Comparison of ENCODE assay signal across 8 cellular contexts in the genomic region with DNA sequence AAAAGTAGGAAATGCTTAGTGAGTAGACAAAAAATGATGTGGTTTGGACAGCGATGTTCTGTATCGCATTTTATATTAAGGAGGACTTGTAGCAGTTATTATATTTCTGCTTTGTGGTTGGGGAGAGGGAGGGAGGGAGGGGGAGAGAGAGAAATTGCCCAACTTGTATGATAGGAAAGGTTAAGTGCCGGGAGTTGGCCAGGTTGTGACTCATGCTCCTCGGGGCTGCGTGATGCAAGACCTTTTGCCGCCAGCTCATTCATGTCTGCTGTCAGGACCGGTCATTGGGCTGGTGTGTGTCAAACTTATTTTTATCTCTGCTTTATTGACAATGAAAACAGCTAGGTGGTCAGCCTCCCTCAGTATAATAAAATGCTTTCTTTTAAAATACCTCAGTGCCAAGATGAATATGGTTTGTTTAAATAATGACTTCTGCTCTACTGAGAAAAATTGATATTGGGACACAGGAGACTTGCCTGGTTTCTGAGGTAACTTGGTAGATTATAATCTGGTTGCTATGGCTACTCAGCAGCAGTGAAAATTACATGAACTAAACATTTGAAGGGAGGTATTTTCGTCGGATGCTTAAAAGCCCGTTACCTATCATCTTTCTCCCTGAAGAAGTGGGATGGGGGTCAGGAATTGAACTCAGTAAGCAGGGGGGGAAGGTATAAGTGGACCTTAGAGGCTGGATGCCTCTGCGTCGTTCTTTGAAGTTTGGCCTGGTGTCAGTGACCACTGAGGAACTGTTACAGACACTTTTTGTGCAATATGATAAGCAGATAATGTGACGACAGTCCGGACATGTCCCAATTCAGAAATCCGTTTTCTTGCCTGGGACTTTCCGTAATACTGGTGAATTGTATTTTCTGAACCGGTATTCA.
DNase-seq lines count a peak whose midpoint lies in the region; ATAC-seq and TF ChIP-seq lines count a peak whose summit lies in the region.

No MANE protein-coding gene starts in this region.

- no peaks in the 10 kb centered on the region for H3K9me3 ChIP-seq in upper lobe of left lung

- DNase-seq in Calu3 = peak; percentile 95
- peak; percentile 32 for DNase-seq in NCI-H2227 (lab: John Stamatoyannopoulos, UW; ENCODE audit: unreplicated experiment)
- peak; percentile 73 for DNase-seq in activated CD8-positive, alpha-beta memory T cell treated with anti-CD3 and anti-CD28 coated beads, Interleukin-2, amount 10 ng/mL, durations not matched to agents 7 days and 5 days
- DNase-seq in erythroblast (lab: John Stamatoyannopoulos, UW) = peak; percentile 87 to 90
- DNase-seq in natural killer cell treated with Interleukin-12 subunit alpha and Interleukin-12 subunit beta and Interleukin-15 and Interleukin-18, amount 100 ng/mL, for 72 hours (ENCODE audit: low spot score) = peak; percentile 94
- peak; percentile 8 to 96 for DNase-seq in upper lobe of left lung
- no peak for DNase-seq in pons (ENCODE audit: low spot score)

- H3K4me3 Mint-ChIP-seq in Calu3 (ENCODE audit: low read depth, unreplicated experiment) = peak overlapping the region; percentile 61
- H3K4me3 Mint-ChIP-seq in activated CD8-positive, alpha-beta memory T cell treated with anti-CD3 and anti-CD28 coated beads, Interleukin-2, amount 10 ng/mL, durations not matched to agents 7 days and 5 days = peak overlapping the region; percentile 17
- peak overlapping the region; percentile 73 for H3K4me3 Mint-ChIP-seq in natural killer cell treated with Interleukin-12 subunit alpha and Interleukin-12 subunit beta and Interleukin-15 and Interleukin-18, amount 100 ng/mL, for 72 hours

- H3K27me3 ChIP-seq in upper lobe of left lung = no peaks in the 10 kb centered on the region

- H3K36me3 Mint-ChIP-seq in Calu3 (ENCODE audit: insufficient read depth, unreplicated experiment) = peaks cover 86% of the 10 kb centered on the region
- H3K36me3 Mint-ChIP-seq in activated CD8-positive, alpha-beta memory T cell treated with anti-CD3 and anti-CD28 coated beads, Interleukin-2, amount 10 ng/mL, durations not matched to agents 7 days and 5 days = peaks cover 31% of the 10 kb centered on the region
- H3K36me3 Mint-ChIP-seq in natural killer cell treated with Interleukin-12 subunit alpha and Interleukin-12 subunit beta and Interleukin-15 and Interleukin-18, amount 100 ng/mL, for 72 hours = peaks cover 23% of the 10 kb centered on the region

- H3K9me3 Mint-ChIP-seq in Calu3 (ENCODE audit: low read depth, unreplicated experiment) = no peaks in the 10 kb centered on the region
- H3K9me3 Mint-ChIP-seq in activated CD8-positive, alpha-beta memory T cell treated with anti-CD3 and anti-CD28 coated beads, Interleukin-2, amount 10 ng/mL, durations not matched to agents 7 days and 5 days (ENCODE audit: low read depth) = peaks cover 2% of the 10 kb centered on the region
- no peaks in the 10 kb centered on the region for H3K9me3 Mint-ChIP-seq in natural killer cell treated with Interleukin-12 subunit alpha and Interleukin-12 subunit beta and Interleukin-15 and Interleukin-18, amount 100 ng/mL, for 72 hours

- ATAC-seq in activated CD8-positive, alpha-beta memory T cell treated with anti-CD3 and anti-CD28 coated beads, Interleukin-2, amount 10 ng/mL, durations not matched to agents 7 days and 5 days = peak; percentile 59
- ATAC-seq in natural killer cell treated with Interleukin-12 subunit alpha and Interleukin-12 subunit beta and Interleukin-15 and Interleukin-18, amount 100 ng/mL, for 72 hours = peak; percentile 86 to 90
- ATAC-seq in upper lobe of left lung (ENCODE audit: low FRiP score in 2 of 2) (peak; percentile 90 to 93), HG03432 (IDR thresholded peaks at IDR 0.05; ENCODE audit: unreplicated experiment) (no peak)

- no peaks in the 10 kb centered on the region for H3K36me3 ChIP-seq in upper lobe of left lung

- TSS peak; percentile 19 for BruUV-seq in Calu3 (replicated peaks; lab: Mats Ljungman, UMichigan)

- peak overlapping the region; percentile 100 for H3K27ac Mint-ChIP-seq in Calu3 (ENCODE audit: unreplicated experiment)
- H3K27ac Mint-ChIP-seq in activated CD8-positive, alpha-beta memory T cell treated with anti-CD3 and anti-CD28 coated beads, Interleukin-2, amount 10 ng/mL, durations not matched to agents 7 days and 5 days = peak overlapping the region; percentile 79
- H3K27ac Mint-ChIP-seq in natural killer cell treated with Interleukin-12 subunit alpha and Interleukin-12 subunit beta and Interleukin-15 and Interleukin-18, amount 100 ng/mL, for 72 hours = peak overlapping the region; percentile 98 to 99

- H3K4me1 ChIP-seq in upper lobe of left lung = peaks cover 67 to 92% (median 88%) of the 10 kb centered on the region in 4 donors

- intact Hi-C loops in Calu3 (cut with micrococcal nuclease; ENCODE audit: unreplicated experiment) = no loop called here

- no peak for TF ChIP-seq CTCF in Calu3 (IDR thresholded peaks at IDR 0.05; ENCODE audit: unreplicated experiment)
- TF ChIP-seq CTCF in upper lobe of left lung (IDR thresholded peaks at IDR 0.05) = no peak

- CTCF ChIA-PET in Calu3 (lab: Charles Lee) = interaction anchor here (0.5 to 2.8 kb wide), 10 partner anchors 11 to 529 kb away, joined by 3 to 21 read pairs (median 3); no protein-coding TSS in a partner anchor
- CTCF ChIA-PET in activated CD8-positive, alpha-beta memory T cell treated with anti-CD3 and anti-CD28 coated beads, Interleukin-2, amount 10 ng/mL, durations not matched to agents 7 days and 5 days (lab: Charles Lee) = interaction anchor here (0.8 to 2.9 kb wide), 4 partner anchors 23 to 25 kb away, joined by 3 to 14 read pairs (median 4); no protein-coding TSS in a partner anchor

- no peaks in the 10 kb centered on the region for H3K27me3 Mint-ChIP-seq in Calu3 (ENCODE audit: unreplicated experiment)
- no peaks in the 10 kb centered on the region for H3K27me3 Mint-ChIP-seq in activated CD8-positive, alpha-beta memory T cell treated with anti-CD3 and anti-CD28 coated beads, Interleukin-2, amount 10 ng/mL, durations not matched to agents 7 days and 5 days
- no peaks in the 10 kb centered on the region for H3K27me3 Mint-ChIP-seq in natural killer cell treated with Interleukin-12 subunit alpha and Interleukin-12 subunit beta and Interleukin-15 and Interleukin-18, amount 100 ng/mL, for 72 hours

- TF ChIP-seq POLR2A in erythroblast (IDR thresholded peaks at IDR 0.05; ENCODE audit: low read length) = peak; percentile 21
- TF ChIP-seq POLR2A in upper lobe of left lung (IDR thresholded peaks at IDR 0.05) = peak in 1 of 4 donors; percentile 52

- peak overlapping the region; percentile 81 to 84 (median 82) for H3K27ac ChIP-seq in upper lobe of left lung

- peaks cover 88% of the 10 kb centered on the region for H3K4me1 Mint-ChIP-seq in Calu3 (ENCODE audit: low read depth, unreplicated experiment)
- H3K4me1 Mint-ChIP-seq in activated CD8-positive, alpha-beta memory T cell treated with anti-CD3 and anti-CD28 coated beads, Interleukin-2, amount 10 ng/mL, durations not matched to agents 7 days and 5 days = peaks cover 54% of the 10 kb centered on the region
- H3K4me1 Mint-ChIP-seq in natural killer cell treated with Interleukin-12 subunit alpha and Interleukin-12 subunit beta and Interleukin-15 and Interleukin-18, amount 100 ng/mL, for 72 hours (ENCODE audit: low read depth in 2 of 2) = peaks cover 71 to 80% of the 10 kb centered on the region in 2 donors

- H3K4me3 ChIP-seq in upper lobe of left lung = no peak overlapping the region

- 38 to 54% methylated on average over 17 of the region's 17 CpGs for WGBS in upper lobe of left lung, 2 donors

- TF ChIP-seq EP300 in upper lobe of left lung (IDR thresholded peaks at IDR 0.05) = peak; percentile 56 to 97 (median 78)

Comparison
In these comparisons a context has a peak if more than half of its experiments do, and no peak if none do; other contexts are left out.
1. H3K4me3 Mint-ChIP-seq: peak in every context shown above with its lines; median percentile 73 in natural killer cell treated with Interleukin-12 subunit alpha and Interleukin-12 subunit beta and Interleukin-15 and Interleukin-18, amount 100 ng/mL, for 72 hours; 61 in Calu3; 17 in activated CD8-positive, alpha-beta memory T cell treated with anti-CD3 and anti-CD28 coated beads, Interleukin-2, amount 10 ng/mL, durations not matched to agents 7 days and 5 days.